In the genomic region with DNA sequence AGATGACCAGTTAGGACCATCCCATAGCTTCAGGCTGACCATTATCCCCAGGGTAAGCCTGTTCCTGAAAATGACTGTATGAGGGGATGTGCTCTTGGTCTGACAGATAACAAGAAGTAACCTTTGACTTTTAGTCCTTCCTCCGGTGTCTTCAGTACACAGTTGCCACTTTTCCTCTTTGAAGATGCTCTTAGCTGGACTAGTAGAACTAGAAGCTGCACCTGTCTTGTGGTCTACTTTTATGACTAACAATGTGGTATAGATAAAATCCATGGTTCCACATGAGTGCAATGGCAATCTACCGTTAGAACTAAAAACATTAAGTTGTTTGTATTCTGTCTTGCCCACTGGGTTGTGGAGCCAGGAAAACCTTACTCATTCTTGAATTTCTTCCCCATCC, we compare ENCODE assay signal across 14 cellular contexts. TPM values are rescaled to one million over a fixed set of nuclear protein-coding genes. Genes with fewer than 3 reads are reported as not detected.
DNase-seq lines count a peak whose midpoint lies in the region; ATAC-seq and TF ChIP-seq lines count a peak whose summit lies in the region.
"Had no signal": no experiment of that assay in that cellular context is flagged by ENCODE, and none has a peak within 500 bp of the region (broad histone marks: within the 10 kb centered on the region; RNA-seq: fewer than 3 reads in every experiment).

No MANE protein-coding gene starts in this region.

- H3K4me2 ChIP-seq in BLaER1 = peak overlapping the region; percentile 37

- intact Hi-C loops in activated B cell treated with CpG ODN at 0.5 μM for 24 hours (cut with micrococcal nuclease) (no loop called here), Calu3 (cut with micrococcal nuclease; ENCODE audit: unreplicated experiment) (no loop called here), aorta (cut with DNase I) (no loop called here)

- H3K4me1 Mint-ChIP-seq in activated B cell treated with CpG ODN at 0.5 μM for 24 hours (peaks cover 57% of the 10 kb centered on the region), Calu3 (ENCODE audit: low read depth, unreplicated experiment) (peaks cover 19% of the 10 kb centered on the region)

- no peak overlapping the region for H3K27ac ChIP-seq in BLaER1
- no peak overlapping the region for H3K27ac ChIP-seq in aorta (ENCODE audit: low read depth in 1 of 2, low read length in 2 of 2)
- H3K27ac ChIP-seq: RWPE1 had no signal

- no peak overlapping the region for H3K9ac ChIP-seq in BLaER1

- H3K27me3 Mint-ChIP-seq in activated B cell treated with CpG ODN at 0.5 μM for 24 hours = no peaks in the 10 kb centered on the region
- H3K27me3 Mint-ChIP-seq in Calu3 (ENCODE audit: unreplicated experiment) = no peaks in the 10 kb centered on the region

- H3K4me3 ChIP-seq in BLaER1 (no peak overlapping the region), aorta (ENCODE audit: low read length in 2 of 2) (no peak overlapping the region)

- H3K36me3 ChIP-seq in BLaER1 (no peaks in the 10 kb centered on the region), aorta (ENCODE audit: control insufficient read depth in 1 of 2, insufficient read depth in 2 of 2, low read length in 1 of 2) (no peaks in the 10 kb centered on the region)

- no peaks in the 10 kb centered on the region for H3K9me3 Mint-ChIP-seq in activated B cell treated with CpG ODN at 0.5 μM for 24 hours
- H3K9me3 Mint-ChIP-seq in Calu3 (ENCODE audit: low read depth, unreplicated experiment) = no peaks in the 10 kb centered on the region
- H3K9me3 Mint-ChIP-seq: nephron progenitor cell had no signal

- H3K36me3 Mint-ChIP-seq in activated B cell treated with CpG ODN at 0.5 μM for 24 hours (ENCODE audit: low read depth) (no peaks in the 10 kb centered on the region), Calu3 (ENCODE audit: insufficient read depth, unreplicated experiment) (no peaks in the 10 kb centered on the region)

- H3K4me1 ChIP-seq in BLaER1 = peaks cover 39% of the 10 kb centered on the region
- H3K4me1 ChIP-seq in aorta (ENCODE audit: control insufficient read depth in 1 of 2, insufficient read depth in 2 of 2, low read length in 2 of 2) = no peaks in the 10 kb centered on the region

- WGBS in aorta, 2 donors = 45 to 48% methylated on average over 2 of the region's 2 CpGs

- H3K9me3 ChIP-seq in BLaER1 = peaks cover 5% of the 10 kb centered on the region; the same call in 1 of the 2 replicates
- H3K9me3 ChIP-seq in aorta (ENCODE audit: control insufficient read depth, low read length) = no peaks in the 10 kb centered on the region

- CTCF ChIA-PET in activated B cell treated with CpG ODN at 0.5 μM for 24 hours (lab: Charles Lee) (interaction anchor here (0.8 to 1.1 kb wide), 2 partner anchors 11 to 115 kb away, joined by 3 read pairs; no protein-coding TSS in a partner anchor), Calu3 (lab: Charles Lee) (no interaction called here)

- POLR2A ChIA-PET in activated B cell treated with CpG ODN at 0.5 μM for 24 hours (lab: Charles Lee) = interaction anchor here (0.5 to 1.6 kb wide), 7 partner anchors 9 to 193 kb away, joined by 3 to 7 read pairs (median 5); no protein-coding TSS in a partner anchor

- TF ChIP-seq CTCF in activated B cell treated with CpG ODN at 0.5 μM for 24 hours (IDR thresholded peaks at IDR 0.05) (no peak), Calu3 (IDR thresholded peaks at IDR 0.05; ENCODE audit: unreplicated experiment) (no peak)

- ATAC-seq in GM18858 (IDR thresholded peaks at IDR 0.05; ENCODE audit: unreplicated experiment) (peak; percentile 40), HG03432 (IDR thresholded peaks at IDR 0.05; ENCODE audit: unreplicated experiment) (peak; percentile 43), activated B cell treated with CpG ODN at 0.5 μM for 24 hours (ENCODE audit: low read depth) (peak; percentile 53), aorta (ENCODE audit: low FRiP score) (no peak)

- no peak for DNase-seq in activated B cell treated with CpG ODN at 0.5 μM for 24 hours
- DNase-seq in RPMI8226 = no peak
- DNase-seq in Calu3 = no peak
- DNase-seq in aorta = no peak
- no peak for DNase-seq in activated T-cell treated with anti-CD3 and anti-CD28 coated beads, Interleukin-2, amount 50 U/mL, for 48 hours
- DNase-seq: activated CD8-positive, alpha-beta memory T cell treated with anti-CD3 and anti-CD28 coated beads, Interleukin-2, amount 50 U/mL, for 48 hours; NCI-H2171; nephron progenitor cell; small intestine had no signal

- H3K27ac Mint-ChIP-seq in activated B cell treated with CpG ODN at 0.5 μM for 24 hours = peak overlapping the region; percentile 60
- no peak overlapping the region for H3K27ac Mint-ChIP-seq in Calu3 (ENCODE audit: unreplicated experiment)
- H3K27ac Mint-ChIP-seq: nephron progenitor cell had no signal

- no peaks in the 10 kb centered on the region for H4K20me1 ChIP-seq in BLaER1

- H3K4me3 Mint-ChIP-seq in activated B cell treated with CpG ODN at 0.5 μM for 24 hours (no peak overlapping the region), Calu3 (ENCODE audit: low read depth, unreplicated experiment) (no peak overlapping the region)
- H3K4me3 Mint-ChIP-seq: nephron progenitor cell had no signal

- BruUV-seq in Calu3 (replicated peaks; lab: Mats Ljungman, UMichigan) = no TSS peak

- peaks cover 8% of the 10 kb centered on the region for H3K27me3 ChIP-seq in BLaER1
- no peaks in the 10 kb centered on the region for H3K27me3 ChIP-seq in aorta (ENCODE audit: control insufficient read depth in 1 of 2, insufficient read depth in 2 of 2, low read length in 1 of 2)

RNA-seq across cellular contexts. Expression of a gene that starts 5.9 kb away (rescaled TPM):
- total RNA-seq in activated B cell treated with CpG ODN at 0.5 μM for 24 hours (133 and 168 TPM in 2 replicates), Calu3 (2022) (not detected in 2 replicates), aorta (10 to 100 TPM in 1 of 2 donors, 1 to 10 TPM in 1; 4.2 to 12.8 TPM)
- 1 to 10 TPM; 1.3 to 3.5 TPM for polyA plus RNA-seq in aorta
- total RNA-seq: glomerular endothelial cell had no signal
